8 cellular contexts compared by ENCODE assay signal in genomic region chr2:20584637-20585321, GRCh38.
DNase-seq lines count a peak whose midpoint lies in the region; ATAC-seq and TF ChIP-seq lines count a peak whose summit lies in the region.

No MANE protein-coding gene starts in this region.

- TF ChIP-seq CTCF in left ventricle myocardium inferior (IDR thresholded peaks at IDR 0.05; ENCODE audit: borderline replicate concordance) = no peak

- intact Hi-C loops in left ventricle myocardium inferior (cut with micrococcal nuclease) = no loop called here

- H3K27me3 ChIP-seq in left ventricle myocardium inferior (ENCODE audit: low read depth) = no peaks in the 10 kb centered on the region

- no peak overlapping the region for H3K4me3 ChIP-seq in left ventricle myocardium inferior

- peaks cover 84% of the 10 kb centered on the region for H3K4me1 ChIP-seq in left ventricle myocardium inferior

- H3K27ac ChIP-seq in left ventricle myocardium inferior (replicated peaks) = peak overlapping the region; percentile 74

- DNase-seq in GM03348 (ENCODE audit: low spot score) = peak; percentile 93
- DNase-seq in amniotic stem cell (lab: John Stamatoyannopoulos, UW) = peak; percentile 71
- DNase-seq in left ventricle myocardium inferior = peak; percentile 21
- DNase-seq in renal cortical epithelial cell (ENCODE audit: low read depth) = peak; percentile 99
- no peak for DNase-seq in NCI-H526 (lab: John Stamatoyannopoulos, UW)
- no peak for DNase-seq in middle frontal gyrus (ENCODE audit: extremely low spot score, low spot score)

- ATAC-seq in GM18909 (IDR thresholded peaks at IDR 0.05; ENCODE audit: poor library complexity, unreplicated experiment) (no peak), HG02870 (IDR thresholded peaks at IDR 0.05; ENCODE audit: unreplicated experiment) (no peak)

- H3K36me3 ChIP-seq in left ventricle myocardium inferior = no peaks in the 10 kb centered on the region

- H3K9me3 ChIP-seq in left ventricle myocardium inferior (replicated peaks) = peaks cover 9% of the 10 kb centered on the region

Comparison
In these comparisons a context has a peak if more than half of its experiments do, and no peak if none do; other contexts are left out.
1. DNase-seq: peak in GM03348 (single experiment), amniotic stem cell (single experiment), left ventricle myocardium inferior (single experiment) and renal cortical epithelial cell (single experiment); none in NCI-H526 (0 of 2) and middle frontal gyrus (single experiment).